Comparison of ENCODE assay signal across 12 cellular contexts in genomic region chr12:56196818-56197550, GRCh38. TPM values are rescaled to one million over a fixed set of nuclear protein-coding genes. Genes with fewer than 3 reads are reported as not detected.
DNase-seq lines count a peak whose midpoint lies in the region; ATAC-seq, FAIRE-seq and TF ChIP-seq lines count a peak whose summit lies in the region.
"Not testable (repeated sequence)": the region's sequence is repeated elsewhere in the genome, so short reads cannot be mapped to it uniquely, and the experiment has no call there.
"Had no signal": no experiment of that assay in that cellular context is flagged by ENCODE, and none has a peak within 500 bp of the region (broad histone marks: within the 10 kb centered on the region; RNA-seq: fewer than 3 reads in every experiment).

No MANE protein-coding gene starts in this region.

- H3K27ac Mint-ChIP-seq in chondrocyte (ENCODE audit: unreplicated experiment): peak overlapping the region; percentile 91

- WGBS in aorta, 2 donors: 34 to 35% methylated on average over 11 of the region's 11 CpGs

- H3K4me3 ChIP-seq in aorta (ENCODE audit: low read length in 2 of 2): not testable (repeated sequence)

- peaks cover 27% of the 10 kb centered on the region for H3K4me1 Mint-ChIP-seq in chondrocyte (ENCODE audit: low read depth)

- not testable (repeated sequence) for H3K9me3 ChIP-seq in aorta (ENCODE audit: control insufficient read depth, low read length)

- H3K4me3 Mint-ChIP-seq in chondrocyte (ENCODE audit: unreplicated experiment): not testable (repeated sequence)

- not testable (repeated sequence) for TF ChIP-seq CTCF in chondrocyte (IDR thresholded peaks at IDR 0.05); omental fat pad (IDR thresholded peaks at IDR 0.05)

- intact Hi-C loops in aorta (cut with DNase I): not testable (repeated sequence)

- H3K9me3 Mint-ChIP-seq in chondrocyte (ENCODE audit: low read depth): not testable (repeated sequence)

- FAIRE-seq in HTR-8/SVneo (lab: Jason Lieb, UNC): not testable (repeated sequence)

- not testable (repeated sequence) for H3K27me3 Mint-ChIP-seq in chondrocyte (ENCODE audit: low read depth)

- ATAC-seq in SK-N-SH treated with all-trans-retinoic acid at 6 μM for 48 hours (peak; percentile 87), omental fat pad (ENCODE audit: low FRiP score) (peak; percentile 91), aorta (ENCODE audit: low FRiP score) (peak; percentile 61)

- H3K4me1 ChIP-seq in aorta (ENCODE audit: control insufficient read depth in 1 of 2, insufficient read depth in 2 of 2, low read length in 2 of 2): not testable (repeated sequence)

- not testable (repeated sequence) for H3K27me3 ChIP-seq in aorta (ENCODE audit: control insufficient read depth in 1 of 2, insufficient read depth in 2 of 2, low read length in 1 of 2)

- H3K27ac ChIP-seq in aorta (ENCODE audit: low read depth in 1 of 2, low read length in 2 of 2): peak overlapping the region in 1 of 2 donors; percentile 30

- not testable (repeated sequence) for H3K36me3 Mint-ChIP-seq in chondrocyte (ENCODE audit: low read depth)

- H3K36me3 ChIP-seq in aorta (ENCODE audit: control insufficient read depth in 1 of 2, insufficient read depth in 2 of 2, low read length in 1 of 2): not testable (repeated sequence)

- peak; percentile 97 for DNase-seq in EL
- DNase-seq in HTR-8/SVneo (ENCODE audit: insufficient read length, low spot score): peak; percentile 74
- DNase-seq in chondrocyte (ENCODE audit: low spot score); omental fat pad (ENCODE audit: low spot score): not testable (repeated sequence)
- DNase-seq in fibroblast of the conjunctiva (ENCODE audit: low read depth): peak; percentile 50
- peak; percentile 85 for DNase-seq in islet precursor cell
- DNase-seq in aorta: peak in 1 of 2 donors; percentile 59

TF ChIP-seq in SK-N-SH treated with all-trans-retinoic acid at 6 μM for 48 hours, 23 proteins besides CTCF, POLR2A, EP300 and RAD21:
- peak; percentile 100 for TF ChIP-seq ISL1 (CRISPR knock-in tag; IDR thresholded peaks at IDR 0.05)
- TF ChIP-seq CSDC2 (CRISPR knock-in tag; IDR thresholded peaks at IDR 0.05): 0 out of 2 replicates have a peak, but pooled peaks have one; percentile 17
- 0 out of 2 replicates have a peak, but pooled peaks have one; percentile 68 for TF ChIP-seq ESRRG (CRISPR knock-in tag; IDR thresholded peaks at IDR 0.05)
- TF ChIP-seq ZFP3 (CRISPR knock-in tag; IDR thresholded peaks at IDR 0.05): peak; percentile 74
- TF ChIP-seq SNAI2 (CRISPR knock-in tag; IDR thresholded peaks at IDR 0.05): peak; percentile 73; the same call in 1 of the 2 replicates
- peak; percentile 97 for TF ChIP-seq CREB5 (CRISPR knock-in tag; IDR thresholded peaks at IDR 0.05; ENCODE audit: low read depth)
- TF ChIP-seq CSRNP3 (CRISPR knock-in tag; IDR thresholded peaks at IDR 0.05): peak; percentile 69; the same call in 1 of the 2 replicates
- TF ChIP-seq PATZ1 (CRISPR knock-in tag; IDR thresholded peaks at IDR 0.05; ENCODE audit: borderline replicate concordance): peak; percentile 69; the same call in 1 of the 2 replicates

RNA-seq across cellular contexts. Expression of gene SMARCC2, which starts 7.7 kb away (rescaled TPM):
- total RNA-seq in chondrocyte (50.4 to 96.7 TPM (median 57.4 TPM) in 3 replicates), omental fat pad (100 to 1,000 TPM in 1 of 4 donors, 10 to 100 TPM in 3; 65.5 to 101 (median 82.1) TPM), aorta (100 to 1,000 TPM; 118 to 140 TPM)
- 10 to 100 TPM; 45.0 to 56.2 TPM for polyA plus RNA-seq in aorta

RNA-seq across cellular contexts. Expression of gene RNF41, which starts 24.7 kb away (rescaled TPM):
- 59.2 to 103 TPM (median 99.7 TPM) in 3 replicates for total RNA-seq in chondrocyte
- 100 to 1,000 TPM in 1 of 4 donors, 10 to 100 TPM in 3; 50.0 to 128 (median 76.2) TPM for total RNA-seq in omental fat pad
- 10 to 100 TPM; 50.9 to 61.4 TPM for total RNA-seq in aorta
- 10 to 100 TPM; 32.9 to 39.3 TPM for polyA plus RNA-seq in aorta

RNA-seq across cellular contexts. Expression of gene NABP2, which starts 27.2 kb away (rescaled TPM):
- 36.6 to 50.7 TPM (median 38.7 TPM) in 3 replicates for total RNA-seq in chondrocyte
- 10 to 100 TPM; 13.2 to 24.3 (median 17.2) TPM for total RNA-seq in omental fat pad
- total RNA-seq in aorta: 10 to 100 TPM; 18.6 to 19.7 TPM
- 10 to 100 TPM; 25.7 to 28.6 TPM for polyA plus RNA-seq in aorta

RNA-seq across cellular contexts. Expression of gene SLC39A5, which starts 32.9 kb away (rescaled TPM):
- total RNA-seq in chondrocyte (0.41 to 0.68 TPM (median 0.47 TPM) in 3 replicates), omental fat pad (not detected), aorta (not detected)
- polyA plus RNA-seq in aorta: 10 to 100 TPM in 1 of 2 donors, 1 to 10 TPM in 1; 1.1 to 21.4 TPM
- total RNA-seq: esophagus muscularis mucosa, lower leg skin, prostate gland had no signal
- polyA plus RNA-seq: CD4-positive, alpha-beta memory T cell had no signal

RNA-seq across cellular contexts. Expression of gene MYL6, which starts 38.8 kb away (rescaled TPM):
- total RNA-seq in chondrocyte (1,367 to 2,282 TPM (median 2,236 TPM) in 3 replicates), omental fat pad (1,000 to 10,000 TPM; 2,379 to 4,265 (median 3,293) TPM), aorta (1,000 to 10,000 TPM; 1,811 to 3,292 TPM)
- 1,000 to 10,000 TPM; 5,914 to 7,311 TPM for polyA plus RNA-seq in aorta
